Comparison of ENCODE assay signal across 8 cellular contexts in the genomic region with DNA sequence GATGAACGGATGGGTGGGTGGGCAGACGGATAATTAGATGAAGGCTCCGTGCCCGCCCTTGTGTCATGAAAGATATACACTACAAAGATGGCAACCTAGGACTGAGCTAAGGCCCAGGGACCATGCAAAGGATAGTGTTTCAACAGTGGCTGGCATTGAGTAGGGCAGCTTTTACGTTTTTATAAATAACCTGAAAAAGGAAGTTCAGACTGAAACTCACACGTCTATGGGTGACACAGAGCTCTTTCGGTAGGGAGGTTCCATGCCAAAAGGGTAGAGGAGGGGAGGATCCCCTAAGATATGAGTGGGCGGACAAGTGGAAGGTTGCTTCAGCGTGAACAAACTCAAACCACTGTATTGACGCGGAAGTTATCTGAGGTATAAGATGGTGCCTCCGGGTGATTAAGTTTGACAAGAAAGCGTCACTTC.
DNase-seq lines count a peak whose midpoint lies in the region; ATAC-seq, FAIRE-seq and TF ChIP-seq lines count a peak whose summit lies in the region.

No MANE protein-coding gene starts in this region.

- no peak overlapping the region for H3K9ac ChIP-seq in HepG2 (ENCODE audit: insufficient read depth, low read depth, low read length)

- TF ChIP-seq POLR2A in right lobe of liver (IDR thresholded peaks at IDR 0.05): peak; percentile 39
- no peak for TF ChIP-seq POLR2A in HepG2 (IDR thresholded peaks at IDR 0.05; ENCODE audit: insufficient read depth in 1 of 2, low read depth in 2 of 2, low read length in 2 of 2)

- H3K36me3 ChIP-seq in right lobe of liver: no peaks in the 10 kb centered on the region
- H3K36me3 ChIP-seq in HepG2 (replicated peaks in 1 of 2; ENCODE audit: control insufficient read depth in 1 of 2, insufficient read depth in 2 of 2, low read length in 2 of 2): no peaks in the 10 kb centered on the region; a peak in 2 of 5 replicates
- no peaks in the 10 kb centered on the region for H3K36me3 ChIP-seq in A673 (ENCODE audit: insufficient read depth, low read length, poor library complexity, severe bottlenecking)

- no peaks in the 10 kb centered on the region for H3K27me3 ChIP-seq in right lobe of liver
- H3K27me3 ChIP-seq in HepG2 (ENCODE audit: control insufficient read depth in 1 of 2, insufficient read depth in 2 of 2, low read length in 2 of 2): no peaks in the 10 kb centered on the region
- no peaks in the 10 kb centered on the region for H3K27me3 ChIP-seq in A673 (replicated peaks; ENCODE audit: insufficient read depth, low read depth, low read length, poor library complexity)

- peaks cover 40% of the 10 kb centered on the region for H3K36me3 Mint-ChIP-seq in activated CD8-positive, alpha-beta T cell treated with anti-CD3 and anti-CD28 coated beads, Interleukin-2, amount 10 ng/mL, durations not matched to agents 7 days and 5 days (ENCODE audit: low read depth)

- POLR2A ChIA-PET in HepG2 (lab: Yijun Ruan, JAX) (no interaction called here), A673 (lab: Charles Lee; ENCODE audit: low non-redundant PET) (no interaction called here)
- POLR2A ChIA-PET in activated CD8-positive, alpha-beta T cell treated with anti-CD3 and anti-CD28 coated beads, Interleukin-2, amount 10 ng/mL, durations not matched to agents 7 days and 5 days (lab: Charles Lee): interaction anchor here (0.9 to 4.8 kb wide), 9 partner anchors 19 to 106 kb away, joined by 3 to 31 read pairs (median 5); partner anchors contain the start of gene UBASH3B

- no peaks in the 10 kb centered on the region for H4K20me1 ChIP-seq in HepG2 (ENCODE audit: insufficient read depth, low read length)

- H3K27ac Mint-ChIP-seq in activated CD8-positive, alpha-beta T cell treated with anti-CD3 and anti-CD28 coated beads, Interleukin-2, amount 10 ng/mL, durations not matched to agents 7 days and 5 days: no peak overlapping the region

- H3K4me3 Mint-ChIP-seq in activated CD8-positive, alpha-beta T cell treated with anti-CD3 and anti-CD28 coated beads, Interleukin-2, amount 10 ng/mL, durations not matched to agents 7 days and 5 days: peak overlapping the region; percentile 41

- no peak overlapping the region for H3K4me3 ChIP-seq in right lobe of liver
- H3K4me3 ChIP-seq in HepG2 (replicated peaks in 1 of 3; ENCODE audit: insufficient read depth in 1 of 3, low read depth in 2 of 3, low read length in 3 of 3): no peak overlapping the region
- no peak overlapping the region for H3K4me3 ChIP-seq in A673 (ENCODE audit: low read depth, low read length, poor library complexity, severe bottlenecking)

- no peak overlapping the region for H2AFZ ChIP-seq in HepG2 (ENCODE audit: low read length)

- in situ Hi-C loops in HepG2 (cut with HindIII; ENCODE audit: extremely low pct_ligation_motif_present, low pct_unique_long_range_greater_than_20kb): no loop called here

- no peak overlapping the region for H3K4me2 ChIP-seq in HepG2 (ENCODE audit: low read depth, low read length)

- no TSS peak for BruUV-seq in HepG2 (replicated peaks; lab: Mats Ljungman, UMichigan)
- no TSS peak for BruUV-seq in A673 (replicated peaks; lab: Mats Ljungman, UMichigan)

- FAIRE-seq in HepG2 (lab: Jason Lieb, UNC): no peak

- no peaks in the 10 kb centered on the region for H3K27me3 Mint-ChIP-seq in activated CD8-positive, alpha-beta T cell treated with anti-CD3 and anti-CD28 coated beads, Interleukin-2, amount 10 ng/mL, durations not matched to agents 7 days and 5 days (ENCODE audit: low read depth)

- H3K9me3 ChIP-seq in right lobe of liver (no peaks in the 10 kb centered on the region), HepG2 (ENCODE audit: low read length) (no peaks in the 10 kb centered on the region), A673 (ENCODE audit: low read depth, low read length, poor library complexity, severe bottlenecking) (no peaks in the 10 kb centered on the region)

- no peak for TF ChIP-seq RAD21 in HepG2 (CRISPR knock-in tag; IDR thresholded peaks at IDR 0.05)

- ATAC-seq in right lobe of liver (peak; percentile 16 to 29 (median 24)), HepG2 (no peak), HG03460 (IDR thresholded peaks at IDR 0.05; ENCODE audit: unreplicated experiment) (peak; percentile 71)
- ATAC-seq in activated CD8-positive, alpha-beta T cell treated with anti-CD3 and anti-CD28 coated beads, Interleukin-2, amount 10 ng/mL, durations not matched to agents 7 days and 5 days: peak; percentile 47

- DNase-seq in right lobe of liver (no peak), HepG2 (ENCODE audit: low spot score) (no peak), anterior cingulate cortex (lab: John Stamatoyannopoulos, UW) (no peak), A673 (ENCODE audit: low spot score) (no peak), DMS79 (lab: John Stamatoyannopoulos, UW) (no peak)
- peak; percentile 71 for DNase-seq in activated CD8-positive, alpha-beta T cell treated with anti-CD3 and anti-CD28 coated beads, Interleukin-2, amount 10 ng/mL, durations not matched to agents 7 days and 5 days
- peak; percentile 51 to 66 (median 65) for DNase-seq in stimulated activated CD4-positive, alpha-beta T cell treated with anti-CD3 and anti-CD28 coated beads, Interleukin-12 subunit alpha, Interleukin-12 subunit beta, amount 100 ng/mL, for 48 hours (ENCODE audit: low read depth in 2 of 3, low spot score in 1 of 3)

- H3K79me2 ChIP-seq in HepG2 (ENCODE audit: insufficient read depth, low read length): no peaks in the 10 kb centered on the region

- no peaks in the 10 kb centered on the region for H3K9me3 Mint-ChIP-seq in activated CD8-positive, alpha-beta T cell treated with anti-CD3 and anti-CD28 coated beads, Interleukin-2, amount 10 ng/mL, durations not matched to agents 7 days and 5 days (ENCODE audit: insufficient read depth)

- WGBS in right lobe of liver (ENCODE audit: insufficient coverage, low coverage, low lambda C conversion rate, missing lambda C conversion rate): 39% methylated on average over 9 of the region's 13 CpGs
- 89% methylated on average over 13 of the region's 13 CpGs for WGBS in HepG2 (ENCODE audit: low lambda C conversion rate)

- H3K27ac ChIP-seq in right lobe of liver: no peak overlapping the region
- H3K27ac ChIP-seq in HepG2 (ENCODE audit: extremely low read length, insufficient read depth, low read length): no peak overlapping the region
- H3K27ac ChIP-seq in A673 (ENCODE audit: low read depth, low read length, poor library complexity, severe bottlenecking): no peak overlapping the region

- intact Hi-C loops in right lobe of liver (cut with DNase I): no loop called here
- intact Hi-C loops in HepG2 (cut with micrococcal nuclease; ENCODE audit: unreplicated experiment): no loop called here
- intact Hi-C loops in A673 (cut with micrococcal nuclease; ENCODE audit: unreplicated experiment): no loop called here

- no peak for TF ChIP-seq EP300 in HepG2 (IDR thresholded peaks at IDR 0.05; ENCODE audit: low read depth in 2 of 2, low read length in 2 of 2)
- TF ChIP-seq EP300 in HepG2 (CRISPR knock-in tag; IDR thresholded peaks at IDR 0.05; ENCODE audit: borderline replicate concordance): no peak

- CTCF ChIA-PET in HepG2 (lab: Yijun Ruan, JAX; ENCODE audit: low intra/inter-chr PET ratio, low total read pairs) (no interaction called here), A673 (lab: Charles Lee) (no interaction called here)
- CTCF ChIA-PET in activated CD8-positive, alpha-beta T cell treated with anti-CD3 and anti-CD28 coated beads, Interleukin-2, amount 10 ng/mL, durations not matched to agents 7 days and 5 days (lab: Charles Lee): interaction anchor here (0.7 to 7.5 kb wide), 24 partner anchors 10 to 165 kb away, joined by 3 to 108 read pairs (median 4); partner anchors contain the start of gene UBASH3B

- TF ChIP-seq CTCF in right lobe of liver (IDR thresholded peaks at IDR 0.05) (no peak), HepG2 (CRISPR knock-in tag; IDR thresholded peaks at IDR 0.05) (no peak), A673 (conservative IDR thresholded peaks at IDR 0.05; ENCODE audit: low read depth, low read length) (no peak)

- H3K4me1 ChIP-seq in right lobe of liver: peaks cover 0 to 5% (median 0%) of the 10 kb centered on the region in 4 donors
- H3K4me1 ChIP-seq in HepG2 (ENCODE audit: insufficient read depth, low read length): no peaks in the 10 kb centered on the region
- H3K4me1 ChIP-seq in A673 (ENCODE audit: insufficient read depth, low read length, poor library complexity, severe bottlenecking): peaks cover 41% of the 10 kb centered on the region

- H3K4me1 Mint-ChIP-seq in activated CD8-positive, alpha-beta T cell treated with anti-CD3 and anti-CD28 coated beads, Interleukin-2, amount 10 ng/mL, durations not matched to agents 7 days and 5 days (ENCODE audit: low read depth): peaks cover 26% of the 10 kb centered on the region

TF ChIP-seq in HepG2, 621 proteins besides CTCF, POLR2A, EP300 and RAD21:
- TF ChIP-seq NKX3-1 (CRISPR knock-in tag; IDR thresholded peaks at IDR 0.05) (no peak), ZNF605 (CRISPR knock-in tag; IDR thresholded peaks at IDR 0.05) (no peak), SOX13 (IDR thresholded peaks at IDR 0.05) (no peak), SOX13 (CRISPR knock-in tag; conservative IDR thresholded peaks at IDR 0.05 in 1 of 2, IDR thresholded peaks at IDR 0.05 in 1 of 2) (no peak), SP140L (CRISPR knock-in tag; IDR thresholded peaks at IDR 0.05; ENCODE audit: borderline replicate concordance) (no peak)

Comparison
In these comparisons a context has a peak if more than half of its experiments do, and no peak if none do; other contexts are left out.
1. DNase-seq: peak in activated CD8-positive, alpha-beta T cell treated with anti-CD3 and anti-CD28 coated beads, Interleukin-2, amount 10 ng/mL, durations not matched to agents 7 days and 5 days (single experiment) and stimulated activated CD4-positive, alpha-beta T cell treated with anti-CD3 and anti-CD28 coated beads, Interleukin-12 subunit alpha, Interleukin-12 subunit beta, amount 100 ng/mL, for 48 hours (3 of 3); none in right lobe of liver (0 of 3), HepG2 (single experiment), anterior cingulate cortex (0 of 58), A673 (single experiment) and DMS79 (single experiment).